In genomic region chr6:160714731-160715130, GRCh38 we compare ENCODE assay signal across 16 cellular contexts.
DNase-seq lines count a peak whose midpoint lies in the region.
"Had no signal": no experiment of that assay in that cellular context is flagged by ENCODE, and none has a peak within 500 bp of the region (broad histone marks: within the 10 kb centered on the region; RNA-seq: fewer than 3 reads in every experiment).

No MANE protein-coding gene starts in this region.

- no peaks in the 10 kb centered on the region for H3K36me3 ChIP-seq in muscle layer of duodenum (ENCODE audit: control insufficient read depth in 1 of 2, insufficient read depth in 2 of 2, low read length in 2 of 2)
- H3K36me3 ChIP-seq: HAP-1 had no signal

- no peaks in the 10 kb centered on the region for H3K27me3 ChIP-seq in muscle layer of duodenum (ENCODE audit: low read depth, low read length)

- H3K4me3 ChIP-seq in muscle layer of duodenum (ENCODE audit: low read depth in 1 of 2, low read length in 2 of 2) = no peak overlapping the region
- H3K4me3 ChIP-seq: A549, HAP-1 had no signal

- no peaks in the 10 kb centered on the region for H3K4me1 ChIP-seq in muscle layer of duodenum (ENCODE audit: control insufficient read depth in 1 of 2, insufficient read depth in 2 of 2, low read length in 2 of 2)
- H3K4me1 ChIP-seq: A549, HAP-1 had no signal

- peak; percentile 70 for DNase-seq in GM03348 (ENCODE audit: low spot score)
- peak; percentile 40 for DNase-seq in dedifferentiated amniotic fluid mesenchymal stem cell (ENCODE audit: extremely low spot score)
- DNase-seq in NCI-H2171 (lab: John Stamatoyannopoulos, UW) = no peak
- no peak for DNase-seq in GM19240 (ENCODE audit: insufficient read length, low spot score)
- no peak for DNase-seq in activated naive CD4-positive, alpha-beta T cell treated with Interleukin-2 at 50 U/mL for 16 hours
- no peak for DNase-seq in OCI-M2 (lab: John Stamatoyannopoulos, UW; ENCODE audit: unreplicated experiment)
- DNase-seq: C1 segment of cervical spinal cord; CD4-positive, alpha-beta T cell; COR-L47; GF-D8; GOT3; IMR-90; KBM-7 had no signal

- H3K9me3 ChIP-seq in muscle layer of duodenum (ENCODE audit: control insufficient read depth in 1 of 2, low read length in 2 of 2) = no peaks in the 10 kb centered on the region
- H3K9me3 ChIP-seq: A549, HAP-1 had no signal

- peak overlapping the region; percentile 5 for H3K27ac ChIP-seq in muscle layer of duodenum (ENCODE audit: low read length)
- H3K27ac ChIP-seq: A549 had no signal

Comparison
In these comparisons a context has a peak if more than half of its experiments do, and no peak if none do; other contexts are left out.
1. DNase-seq: peak in GM03348 (single experiment) and dedifferentiated amniotic fluid mesenchymal stem cell (single experiment); none in NCI-H2171 (single experiment), GM19240 (single experiment), activated naive CD4-positive, alpha-beta T cell treated with Interleukin-2 at 50 U/mL for 16 hours (single experiment) and OCI-M2 (single experiment).